Comparison of ENCODE assay signal across 16 cellular contexts in the genomic region with DNA sequence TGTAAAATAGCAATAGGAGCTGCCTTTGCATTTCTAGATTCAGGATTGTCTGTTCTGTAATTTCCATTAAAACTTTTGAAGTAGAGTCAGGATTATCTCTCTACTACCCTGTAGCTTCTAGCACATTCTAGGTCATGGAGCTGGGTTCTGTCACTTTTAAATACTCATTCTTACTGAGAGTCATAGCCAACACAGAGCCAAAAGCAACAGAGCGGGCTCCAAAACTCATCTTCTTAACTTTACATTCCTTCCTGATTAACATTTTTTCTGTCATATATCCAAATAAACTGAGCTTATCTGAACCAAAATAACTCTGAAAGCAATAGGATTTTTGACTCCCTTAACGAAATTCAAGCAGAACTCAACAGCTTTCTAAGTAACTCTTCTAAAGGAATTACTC. TPM values are rescaled to one million over a fixed set of nuclear protein-coding genes. Genes with fewer than 3 reads are reported as not detected.
DNase-seq lines count a peak whose midpoint lies in the region; TF ChIP-seq lines count a peak whose summit lies in the region.
"Had no signal": no experiment of that assay in that cellular context is flagged by ENCODE, and none has a peak within 500 bp of the region (broad histone marks: within the 10 kb centered on the region; RNA-seq: fewer than 3 reads in every experiment).

No MANE protein-coding gene starts in this region.

- H3K4me3 ChIP-seq in BJ (ENCODE audit: low read depth, low read length) (no peak overlapping the region), ascending aorta (peak overlapping the region in 1 of 2 donors; percentile 25), foreskin fibroblast (ENCODE audit: low read depth in 1 of 2, low read length in 2 of 2) (no peak overlapping the region), osteoblast (ENCODE audit: insufficient read depth, low read length) (no peak overlapping the region)
- H3K4me3 ChIP-seq: cardiac muscle cell, skin epidermis had no signal

- TF ChIP-seq CTCF in BJ (IDR thresholded peaks at IDR 0.05; ENCODE audit: insufficient read depth, low read depth, low read length) (no peak), ascending aorta (IDR thresholded peaks at IDR 0.05) (no peak), foreskin fibroblast (IDR thresholded peaks at IDR 0.05; ENCODE audit: low read depth, low read length) (no peak), osteoblast (IDR thresholded peaks at IDR 0.05; ENCODE audit: extremely low read depth, low read depth, low read length) (no peak)

- no peaks in the 10 kb centered on the region for H3K27me3 Mint-ChIP-seq in activated CD4-positive, alpha-beta memory T cell treated with anti-CD3 and anti-CD28 coated beads for 36 hours

- H3K4me1 ChIP-seq in ascending aorta (peaks cover 3 to 36% of the 10 kb centered on the region in 2 donors), osteoblast (ENCODE audit: insufficient read depth, low read length) (peaks cover 49% of the 10 kb centered on the region)

- no peak overlapping the region for H3K27ac Mint-ChIP-seq in activated CD4-positive, alpha-beta memory T cell treated with anti-CD3 and anti-CD28 coated beads for 36 hours

- peaks cover 13% of the 10 kb centered on the region for H4K20me1 ChIP-seq in osteoblast (ENCODE audit: insufficient read depth, low read length)

- POLR2A ChIA-PET in BJ (lab: Charles Lee): no interaction called here
- POLR2A ChIA-PET in activated CD4-positive, alpha-beta memory T cell treated with anti-CD3 and anti-CD28 coated beads for 36 hours (lab: Charles Lee): no interaction called here

- peaks cover 10% of the 10 kb centered on the region for H3K36me3 Mint-ChIP-seq in activated CD4-positive, alpha-beta memory T cell treated with anti-CD3 and anti-CD28 coated beads for 36 hours

- no peak overlapping the region for H2AFZ ChIP-seq in osteoblast (ENCODE audit: low read length)

- H3K9me3 Mint-ChIP-seq in activated CD4-positive, alpha-beta memory T cell treated with anti-CD3 and anti-CD28 coated beads for 36 hours: no peaks in the 10 kb centered on the region

- H3K27me3 ChIP-seq in BJ (ENCODE audit: control insufficient read depth, insufficient read depth, low read length) (no peaks in the 10 kb centered on the region), ascending aorta (no peaks in the 10 kb centered on the region), osteoblast (ENCODE audit: insufficient read depth, low read length) (no peaks in the 10 kb centered on the region)
- H3K27me3 ChIP-seq: cardiac muscle cell had no signal

- H3K4me3 Mint-ChIP-seq in activated CD4-positive, alpha-beta memory T cell treated with anti-CD3 and anti-CD28 coated beads for 36 hours: no peak overlapping the region

- intact Hi-C loops in ascending aorta (cut with DNase I): no loop called here
- intact Hi-C loops in activated CD4-positive, alpha-beta memory T cell treated with anti-CD3 and anti-CD28 coated beads for 36 hours (cut with micrococcal nuclease): no loop called here

- no peaks in the 10 kb centered on the region for H3K9me3 ChIP-seq in ascending aorta
- H3K9me3 ChIP-seq in osteoblast (ENCODE audit: low read depth, low read length): no peaks in the 10 kb centered on the region

- H3K36me3 ChIP-seq in BJ (ENCODE audit: control insufficient read depth, insufficient read depth, low read length) (no peaks in the 10 kb centered on the region), ascending aorta (peaks cover 0 to 15% of the 10 kb centered on the region in 2 donors), osteoblast (ENCODE audit: insufficient read depth, low read length) (peaks cover 7% of the 10 kb centered on the region)

- peaks cover 10% of the 10 kb centered on the region for H3K4me1 Mint-ChIP-seq in activated CD4-positive, alpha-beta memory T cell treated with anti-CD3 and anti-CD28 coated beads for 36 hours (ENCODE audit: low read depth)

- CTCF ChIA-PET in BJ (lab: Yijun Ruan, JAX): interaction anchor here (0.6 to 1.4 kb wide), 3 partner anchors 15 to 57 kb away, joined by 3 read pairs; no protein-coding TSS in a partner anchor
- CTCF ChIA-PET in activated CD4-positive, alpha-beta memory T cell treated with anti-CD3 and anti-CD28 coated beads for 36 hours (lab: Charles Lee): interaction anchor here (0.6 to 1.8 kb wide), 5 partner anchors 15 to 262 kb away, joined by 3 to 5 read pairs (median 3); no protein-coding TSS in a partner anchor

- H3K27ac ChIP-seq in ascending aorta (peak overlapping the region; percentile 71 to 75), osteoblast (ENCODE audit: low read depth, low read length) (peak overlapping the region; percentile 55)
- H3K27ac ChIP-seq: cardiac muscle cell, skin epidermis had no signal

- H3K4me2 ChIP-seq in osteoblast (ENCODE audit: insufficient read depth, low read length): peak overlapping the region; percentile 61

- H3K79me2 ChIP-seq in osteoblast (ENCODE audit: insufficient read depth, low read length): peaks cover 31% of the 10 kb centered on the region

- DNase-seq in BJ (ENCODE audit: low read depth) (peak; percentile 15), ascending aorta (ENCODE audit: low spot score in 2 of 2) (peak in 1 of 2 donors; percentile 64), foreskin fibroblast (peak; percentile 34 to 70), osteoblast (ENCODE audit: insufficient read length, low spot score, missing footprints) (peak; percentile 65), DMS153 treated with DMSO at 0.1 percent for 48 hours (lab: John Stamatoyannopoulos, UW; ENCODE audit: unreplicated experiment) (no peak), LoVo (ENCODE audit: low spot score) (no peak), NCI-H1092 treated with DMSO at 0.1 percent for 48 hours (lab: John Stamatoyannopoulos, UW) (no peak)
- DNase-seq in activated CD4-positive, alpha-beta memory T cell treated with anti-CD3 and anti-CD28 coated beads for 36 hours: no peak
- DNase-seq: activated gamma-delta T cell; H7; Karpas-422; NCI-H187; NCI-H510A treated with DMSO at 0.1 percent for 48 hours; stimulated activated naive CD4-positive, alpha-beta T cell treated with Interleukin-2 at 50 U/mL for 16 hours had no signal

RNA-seq across cellular contexts. Expression of a gene that starts 12.9 kb away (rescaled TPM):
- polyA plus RNA-seq in BJ (2011; rRNA removed): 18.4 and 41.5 TPM in 2 replicates
- polyA minus RNA-seq in BJ (2011; rRNA and poly(A)+ RNA removed): 15.5 and 16.1 TPM in 2 replicates
- total RNA-seq in ascending aorta (22.6 TPM), osteoblast (41.3 and 44.9 TPM in 2 replicates)
- 10 to 100 TPM; 25.2 to 32.1 TPM for total RNA-seq in activated CD4-positive, alpha-beta memory T cell treated with anti-CD3 and anti-CD28 coated beads for 36 hours

RNA-seq across cellular contexts. Expression of a gene that starts 13.4 kb away (rescaled TPM):
- 2.0 and 4.1 TPM in 2 replicates for polyA plus RNA-seq in BJ (2011; rRNA removed)
- 3.3 and 3.6 TPM in 2 replicates for polyA minus RNA-seq in BJ (2011; rRNA and poly(A)+ RNA removed)
- total RNA-seq in ascending aorta (5.1 TPM), osteoblast (7.2 and 7.4 TPM in 2 replicates)
- 10 to 100 TPM in 1 of 2 experiments, 1 to 10 TPM in 1; 9.3 to 11.3 TPM for total RNA-seq in activated CD4-positive, alpha-beta memory T cell treated with anti-CD3 and anti-CD28 coated beads for 36 hours

Comparison
In these comparisons a context has a peak if more than half of its experiments do, and no peak if none do; other contexts are left out.
1. DNase-seq: peak in BJ (single experiment), foreskin fibroblast (2 of 2) and osteoblast (single experiment); none in DMS153 treated with DMSO at 0.1 percent for 48 hours (single experiment), activated CD4-positive, alpha-beta memory T cell treated with anti-CD3 and anti-CD28 coated beads for 36 hours (single experiment), LoVo (single experiment) and NCI-H1092 treated with DMSO at 0.1 percent for 48 hours (single experiment).